7 cellular contexts compared by ENCODE assay signal in genomic region chr2:126658316-126658909, GRCh38. TPM values are rescaled to one million over a fixed set of nuclear protein-coding genes. Genes with fewer than 3 reads are reported as not detected.
A peak's percentile ranks its signal among the peaks of the same experiment; 100 is the strongest.
DNase-seq lines count a peak whose midpoint lies in the region; ATAC-seq and TF ChIP-seq lines count a peak whose summit lies in the region.

No MANE protein-coding gene starts in this region.

- H3K27me3 Mint-ChIP-seq in endothelial cell (ENCODE audit: unreplicated experiment), result peaks cover 19% of the 10 kb centered on the region

- DNase-seq in endothelial cell (ENCODE audit: low spot score) (no peak), spleen (no peak), pons (ENCODE audit: low spot score) (no peak)
- no peak for DNase-seq in stimulated activated CD4-positive, alpha-beta T cell treated with anti-CD3 and anti-CD28 coated beads, Interleukin-4, amount 100 ng/mL, for 24 hours

- WGBS in spleen, 5 donors, result 43 to 68% (median 44%) methylated on average over 1 to 2 of the region's 2 CpGs

- peak; percentile 6 for ATAC-seq in GM19467 (IDR thresholded peaks at IDR 0.05; ENCODE audit: unreplicated experiment)
- ATAC-seq in HG03469 (IDR thresholded peaks at IDR 0.05; ENCODE audit: unreplicated experiment), result peak; percentile 1
- ATAC-seq in HG02588 (IDR thresholded peaks at IDR 0.05; ENCODE audit: unreplicated experiment), result no peak

- H3K36me3 Mint-ChIP-seq in endothelial cell (ENCODE audit: low read depth, unreplicated experiment), result peaks cover 23% of the 10 kb centered on the region

- intact Hi-C loops in spleen (cut with DNase I; ENCODE audit: low total_unique reads), result no loop called here

- H3K4me3 Mint-ChIP-seq in endothelial cell (ENCODE audit: unreplicated experiment), result no peak overlapping the region

- peak overlapping the region; percentile 75 for H3K27ac Mint-ChIP-seq in endothelial cell (ENCODE audit: unreplicated experiment)

- H3K9me3 ChIP-seq in spleen, result no peaks in the 10 kb centered on the region

- no peaks in the 10 kb centered on the region for H3K27me3 ChIP-seq in spleen (replicated peaks in 1 of 7)

- peak overlapping the region in 6 of 8 donors; percentile 10 to 86 (median 72) for H3K4me3 ChIP-seq in spleen

- H3K4me1 Mint-ChIP-seq in endothelial cell (ENCODE audit: unreplicated experiment), result peaks cover 50% of the 10 kb centered on the region

- peak overlapping the region; percentile 84 to 97 (median 94) for H3K27ac ChIP-seq in spleen

- H3K4me1 ChIP-seq in spleen, result peaks cover 62 to 91% (median 80%) of the 10 kb centered on the region in 6 donors

- TF ChIP-seq CTCF in endothelial cell (IDR thresholded peaks at IDR 0.05; ENCODE audit: unreplicated experiment) (no peak), spleen (IDR thresholded peaks at IDR 0.05 in 8 of 11, conservative IDR thresholded peaks at IDR 0.05 in 3 of 11) (peak in 1 of 11 experiments; percentile 0)

- no peak for TF ChIP-seq POLR2A in spleen (IDR thresholded peaks at IDR 0.05)

- no peaks in the 10 kb centered on the region for H3K9me3 Mint-ChIP-seq in endothelial cell (ENCODE audit: unreplicated experiment)

- peaks cover 0 to 10% (median 5%) of the 10 kb centered on the region in 6 donors for H3K36me3 ChIP-seq in spleen

RNA-seq across cellular contexts. Expression of gene GYPC, which starts 2.5 kb away (rescaled TPM):
- total RNA-seq in endothelial cell (ENCODE audit: unreplicated experiment) (154 TPM), spleen (100 to 1,000 TPM in 5 of 7 donors, 10 to 100 TPM in 2; 86.6 to 193 (median 138) TPM)
- polyA plus RNA-seq in spleen, result 100 to 1,000 TPM; 187 to 202 (median 201) TPM
